Comparison of ENCODE assay signal across 1 cellular context in genomic region chr14:21109377-21110260, GRCh38.
TF ChIP-seq lines count a peak whose summit lies in the region.

No MANE protein-coding gene starts in this region.

TF ChIP-seq in HepG2, 621 proteins besides CTCF, POLR2A, EP300 and RAD21 (continued from another document):
- TF ChIP-seq MXI1 (IDR thresholded peaks at IDR 0.05; ENCODE audit: borderline replicate concordance, low read depth, low read length) (peak; percentile 79; the same call in 1 of the 3 replicates), TFDP2 (CRISPR knock-in tag; IDR thresholded peaks at IDR 0.05) (0 out of 2 replicates have a peak, but pooled peaks have one; percentile 23), NFYC (CRISPR knock-in tag; IDR thresholded peaks at IDR 0.05) (peak; percentile 28; the same call in 1 of the 2 replicates), ZNF607 (CRISPR knock-in tag; IDR thresholded peaks at IDR 0.05; ENCODE audit: borderline replicate concordance) (peak; percentile 48; the same call in 1 of the 2 replicates)
